ENCODE assay signal across 16 cellular contexts in the genomic region with DNA sequence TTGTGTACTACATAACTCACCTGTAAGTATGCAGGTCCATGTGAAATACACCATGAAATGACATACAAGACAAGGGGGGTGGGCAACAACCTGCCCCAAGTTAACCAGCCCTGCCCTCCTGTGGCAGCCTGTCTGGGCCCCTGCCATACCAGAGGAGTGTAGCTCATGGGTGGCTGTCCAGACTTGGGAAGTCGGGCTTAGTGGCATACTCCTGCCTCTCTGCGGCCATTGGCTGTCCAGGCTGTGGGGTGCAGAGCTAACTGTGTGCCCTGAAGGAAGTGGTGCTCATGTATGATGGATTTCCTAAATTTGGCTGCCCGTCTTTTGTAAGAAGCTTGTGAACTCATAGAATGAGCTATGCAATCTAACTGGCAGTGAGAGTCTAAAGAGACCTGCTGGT. TPM values are rescaled to one million over a fixed set of nuclear protein-coding genes. Genes with fewer than 3 reads are reported as not detected.
A peak's percentile ranks its signal among the peaks of the same experiment; 100 is the strongest.
DNase-seq lines count a peak whose midpoint lies in the region; ATAC-seq and TF ChIP-seq lines count a peak whose summit lies in the region.
"Had no signal": no experiment of that assay in that cellular context is flagged by ENCODE, and none has a peak within 500 bp of the region (broad histone marks: within the 10 kb centered on the region; RNA-seq: fewer than 3 reads in every experiment).

No MANE protein-coding gene starts in this region.

- intact Hi-C loops in Right ventricle myocardium inferior (cut with DNase I), result loop anchor here (10.0 kb wide), 1 partner anchor 584 kb away; no protein-coding TSS in a partner anchor
- intact Hi-C loops in sigmoid colon (cut with DNase I), result no loop called here
- intact Hi-C loops in posterior cingulate gyrus (cut with DNase I), result loop anchor here (10.0 kb wide), 2 partner anchors 74 to 216 kb away; partner anchors contain the start of gene NCS1

- WGBS in mesenchymal stem cell, result 96% methylated on average over 3 of the region's 3 CpGs
- 94 to 97% methylated on average over 3 of the region's 3 CpGs for WGBS in sigmoid colon, 2 donors

- H2BK12ac ChIP-seq in mesenchymal stem cell (ENCODE audit: low read length in 2 of 2), result no peak overlapping the region

- ATAC-seq in Right ventricle myocardium inferior, result no peak
- ATAC-seq: CD8-positive, alpha-beta T cell had no signal

- no peak overlapping the region for H3K4me3 ChIP-seq in cardiac muscle cell
- H3K4me3 ChIP-seq in mesenchymal stem cell (ENCODE audit: insufficient read depth in 1 of 2, low read depth in 1 of 2, low read length in 2 of 2), result no peak overlapping the region
- H3K4me3 ChIP-seq in sigmoid colon, result no peak overlapping the region
- H3K4me3 ChIP-seq: BLaER1, GM23248 had no signal

- no peak overlapping the region for H3K4ac ChIP-seq in mesenchymal stem cell (ENCODE audit: low read depth in 1 of 2, low read length in 2 of 2)

- H3K4me1 ChIP-seq in cardiac muscle cell (ENCODE audit: low read depth), result peaks cover 15% of the 10 kb centered on the region
- no peaks in the 10 kb centered on the region for H3K4me1 ChIP-seq in mesenchymal stem cell (ENCODE audit: control insufficient read depth, insufficient read depth, low read depth, low read length)
- no peaks in the 10 kb centered on the region for H3K4me1 ChIP-seq in sigmoid colon
- H3K4me1 ChIP-seq: Caco-2 had no signal

- H2BK120ac ChIP-seq in mesenchymal stem cell (ENCODE audit: low read depth, low read length), result no peak overlapping the region

- no peak overlapping the region for H3K9ac ChIP-seq in mesenchymal stem cell (ENCODE audit: low read length)
- H3K9ac ChIP-seq: BLaER1, GM23248 had no signal

- DNase-seq in cardiac muscle cell (ENCODE audit: low read depth in 1 of 2, low spot score in 1 of 2), result no peak
- DNase-seq in Right ventricle myocardium inferior (ENCODE audit: missing footprints), result no peak
- no peak for DNase-seq in mesenchymal stem cell
- peak; percentile 47 for DNase-seq in sigmoid colon
- DNase-seq in NCI-H1417 treated with DMSO at 0.1 percent for 48 hours (lab: John Stamatoyannopoulos, UW), result no peak
- no peak for DNase-seq in posterior cingulate gyrus
- DNase-seq: Caco-2; CD4-positive, CD25-positive, alpha-beta regulatory T cell; CD8-positive, alpha-beta T cell; DMS153; DND-41; GM23248; H7; HCEC 1CT had no signal

- no peak for TF ChIP-seq CTCF in cardiac muscle cell (IDR thresholded peaks at IDR 0.05; ENCODE audit: low read depth, low read length)
- TF ChIP-seq CTCF in sigmoid colon (IDR thresholded peaks at IDR 0.05), result no peak

- H3K79me1 ChIP-seq in mesenchymal stem cell (replicated peaks; ENCODE audit: low read length, poor library complexity, severe bottlenecking), result peaks cover 17% of the 10 kb centered on the region

- H3K23ac ChIP-seq in mesenchymal stem cell (ENCODE audit: low read length in 2 of 2), result no peak overlapping the region

- H2AFZ ChIP-seq in mesenchymal stem cell (ENCODE audit: low read depth, low read length), result peak overlapping the region; percentile 11
- H2AFZ ChIP-seq: GM23248 had no signal

- H2BK15ac ChIP-seq in mesenchymal stem cell (ENCODE audit: low read depth, poor library complexity, severe bottlenecking), result no peak overlapping the region

- H3K14ac ChIP-seq in mesenchymal stem cell (ENCODE audit: low read length in 2 of 2), result no peak overlapping the region

- no peak overlapping the region for H2BK5ac ChIP-seq in mesenchymal stem cell (ENCODE audit: low read depth, low read length, poor library complexity, severe bottlenecking)

- no peak for TF ChIP-seq POLR2A in sigmoid colon (IDR thresholded peaks at IDR 0.05)

- H3K18ac ChIP-seq in mesenchymal stem cell (ENCODE audit: low read depth in 1 of 2, low read length in 2 of 2), result no peak overlapping the region

- H2AK5ac ChIP-seq in mesenchymal stem cell (ENCODE audit: low read length, severe bottlenecking), result no peak overlapping the region

- H4K8ac ChIP-seq in mesenchymal stem cell (ENCODE audit: low read length), result no peak overlapping the region

- no peak for TF ChIP-seq EP300 in sigmoid colon (IDR thresholded peaks at IDR 0.05)

- H3K27me3 ChIP-seq in cardiac muscle cell (no peaks in the 10 kb centered on the region), mesenchymal stem cell (ENCODE audit: control insufficient read depth in 1 of 2, insufficient read depth in 1 of 2, low read length in 2 of 2) (no peaks in the 10 kb centered on the region), sigmoid colon (no peaks in the 10 kb centered on the region)
- H3K27me3 ChIP-seq: BLaER1 had no signal

- H4K91ac ChIP-seq in mesenchymal stem cell (ENCODE audit: low read length), result no peak overlapping the region

- H3K9me3 ChIP-seq in cardiac muscle cell (ENCODE audit: low read depth), result no peaks in the 10 kb centered on the region
- no peaks in the 10 kb centered on the region for H3K9me3 ChIP-seq in mesenchymal stem cell (ENCODE audit: control insufficient read depth, low read length)
- H3K9me3 ChIP-seq in sigmoid colon, result no peaks in the 10 kb centered on the region
- H3K9me3 ChIP-seq: BLaER1, Caco-2 had no signal

- H3K36me3 ChIP-seq in cardiac muscle cell, result peaks cover 22% of the 10 kb centered on the region
- H3K36me3 ChIP-seq in mesenchymal stem cell (ENCODE audit: control insufficient read depth in 1 of 2, insufficient read depth in 2 of 2, low read depth in 1 of 2, low read length in 2 of 2), result peaks cover 60 to 89% of the 10 kb centered on the region in 2 experiments
- H3K36me3 ChIP-seq in sigmoid colon, result peaks cover 8 to 89% (median 38%) of the 10 kb centered on the region in 4 donors

- H3K27ac ChIP-seq in cardiac muscle cell (peak overlapping the region; percentile 91), mesenchymal stem cell (ENCODE audit: low read length, poor library complexity, severe bottlenecking) (no peak overlapping the region), sigmoid colon (no peak overlapping the region)
- H3K27ac ChIP-seq: BLaER1, C4-2B, GM23248 had no signal

- no peak overlapping the region for H3K4me2 ChIP-seq in mesenchymal stem cell (ENCODE audit: low read length, poor library complexity, severe bottlenecking)
- H3K4me2 ChIP-seq: BLaER1 had no signal

RNA-seq across cellular contexts. Expression of gene GPR107, which starts 47.0 kb away (rescaled TPM):
- total RNA-seq in cardiac muscle cell (19.7 and 23.9 TPM in 2 replicates), Right ventricle myocardium inferior (21.8 TPM), sigmoid colon (10 to 100 TPM; 18.9 to 27.7 (median 21.6) TPM)
- polyA plus RNA-seq in cardiac muscle cell (12.3 and 15.0 TPM in 2 replicates), sigmoid colon (10 to 100 TPM in 1 of 3 donors, 1 to 10 TPM in 2; 3.6 to 34.1 (median 3.7) TPM)
- 42.9 TPM for polyA plus RNA-seq in mesenchymal stem cell (2013, experiment 1 of 2)
- polyA plus RNA-seq in mesenchymal stem cell (2013, experiment 2 of 2), result 42.6 TPM

RNA-seq across cellular contexts. Expression of gene FNBP1, which starts 57.7 kb away (rescaled TPM):
- total RNA-seq in cardiac muscle cell, result 24.2 and 37.9 TPM in 2 replicates
- 20.5 and 23.6 TPM in 2 replicates for polyA plus RNA-seq in cardiac muscle cell
- 24.2 TPM for total RNA-seq in Right ventricle myocardium inferior
- polyA plus RNA-seq in mesenchymal stem cell (2013, experiment 1 of 2), result 47.4 TPM
- 45.8 TPM for polyA plus RNA-seq in mesenchymal stem cell (2013, experiment 2 of 2)
- 100 to 1,000 TPM in 3 of 4 donors, 10 to 100 TPM in 1; 92.8 to 172 (median 104) TPM for total RNA-seq in sigmoid colon
- 10 to 100 TPM; 12.5 to 39.0 (median 13.2) TPM for polyA plus RNA-seq in sigmoid colon
